In genomic region chr12:15911931-15912330, GRCh38 we compare ENCODE assay signal across 8 cellular contexts. TPM values are rescaled to one million over a fixed set of nuclear protein-coding genes. Genes with fewer than 3 reads are reported as not detected.
A peak's percentile ranks its signal among the peaks of the same experiment; 100 is the strongest.
DNase-seq lines count a peak whose midpoint lies in the region; ATAC-seq and TF ChIP-seq lines count a peak whose summit lies in the region.
"Not testable (repeated sequence)": the region's sequence is repeated elsewhere in the genome, so short reads cannot be mapped to it uniquely, and the experiment has no call there.

No MANE protein-coding gene starts in this region.

- H2AFZ ChIP-seq in trophoblast cell (ENCODE audit: insufficient read depth, low read length, poor library complexity) = not testable (repeated sequence)

- H3K27ac ChIP-seq in CD8-positive, alpha-beta memory T cell (ENCODE audit: low read depth, low read length); trophoblast cell (ENCODE audit: low read depth, low read length): not testable (repeated sequence)
- peak overlapping the region; percentile 93 to 95 for H3K27ac ChIP-seq in breast epithelium
- H3K27ac ChIP-seq in lower lobe of right lung = peak overlapping the region; percentile 96

- H3K9ac ChIP-seq in trophoblast cell (ENCODE audit: low read length) = not testable (repeated sequence)

- POLR2A ChIA-PET in CD8-positive, alpha-beta memory T cell (lab: Charles Lee) = interaction anchor here (1.1 to 1.8 kb wide), 2 partner anchors 22 to 29 kb away, joined by 3 to 12 read pairs; partner anchors contain the start of gene STRAP

- not testable (repeated sequence) for H3K9me3 Mint-ChIP-seq in CD8-positive, alpha-beta memory T cell; activated CD4-positive, alpha-beta T cell treated with anti-CD3 and anti-CD28 coated beads, Interleukin-2, amount 10 ng/mL, durations not matched to agents 24 days and 14 days; type B pancreatic cell

- not testable (repeated sequence) for H2AK5ac ChIP-seq in trophoblast cell (ENCODE audit: low read length)

- intact Hi-C loops in activated CD4-positive, alpha-beta T cell treated with anti-CD3 and anti-CD28 coated beads, Interleukin-2, amount 10 ng/mL, durations not matched to agents 24 days and 14 days (cut with micrococcal nuclease) = loop anchor here (1.0 kb wide), 1 partner anchor 30 kb away; the partner anchor contains the start of gene STRAP
- intact Hi-C loops in breast epithelium (cut with DNase I; ENCODE audit: low total_unique reads) = loop anchor here (5.0 kb wide), 1 partner anchor 945 kb away; no protein-coding TSS in a partner anchor
- intact Hi-C loops in lower lobe of right lung (cut with DNase I) = not testable (repeated sequence)

- TF ChIP-seq CTCF in breast epithelium (IDR thresholded peaks at IDR 0.05); fibroblast of the aortic adventitia (IDR thresholded peaks at IDR 0.05; ENCODE audit: insufficient read depth, low read length); lower lobe of right lung (IDR thresholded peaks at IDR 0.05); type B pancreatic cell (conservative IDR thresholded peaks at IDR 0.05): not testable (repeated sequence)

- not testable (repeated sequence) for H2BK120ac ChIP-seq in trophoblast cell (ENCODE audit: insufficient read depth, low read length, poor library complexity)

- H3K9me3 ChIP-seq in CD8-positive, alpha-beta memory T cell (ENCODE audit: low read length); MG63; breast epithelium; lower lobe of right lung; trophoblast cell (ENCODE audit: insufficient read depth, low read depth, low read length): not testable (repeated sequence)

- not testable (repeated sequence) for H2BK5ac ChIP-seq in trophoblast cell (ENCODE audit: low read depth, low read length, poor library complexity)

- H3K14ac ChIP-seq in trophoblast cell (ENCODE audit: low read length) = not testable (repeated sequence)

- H3K4me3 Mint-ChIP-seq in CD8-positive, alpha-beta memory T cell = peak overlapping the region; percentile 87 to 93 (median 89)
- H3K4me3 Mint-ChIP-seq in activated CD4-positive, alpha-beta T cell treated with anti-CD3 and anti-CD28 coated beads, Interleukin-2, amount 10 ng/mL, durations not matched to agents 24 days and 14 days = peak overlapping the region; percentile 84
- H3K4me3 Mint-ChIP-seq in type B pancreatic cell = peak overlapping the region; percentile 93

- not testable (repeated sequence) for H3K27me3 ChIP-seq in CD8-positive, alpha-beta memory T cell (ENCODE audit: insufficient read depth, low read length, poor library complexity, severe bottlenecking); MG63; breast epithelium; lower lobe of right lung (ENCODE audit: low read depth); trophoblast cell (ENCODE audit: insufficient read depth, low read length)

- not testable (repeated sequence) for TF ChIP-seq POLR2A in breast epithelium (IDR thresholded peaks at IDR 0.05)

- CTCF ChIA-PET in CD8-positive, alpha-beta memory T cell (lab: Charles Lee) = interaction anchor here (1.5 to 3.1 kb wide), 2 partner anchors 10 to 13 kb away, joined by 3 to 11 read pairs; no protein-coding TSS in a partner anchor

- not testable (repeated sequence) for H3K27me3 Mint-ChIP-seq in CD8-positive, alpha-beta memory T cell; activated CD4-positive, alpha-beta T cell treated with anti-CD3 and anti-CD28 coated beads, Interleukin-2, amount 10 ng/mL, durations not matched to agents 24 days and 14 days; type B pancreatic cell

- not testable (repeated sequence) for H3K36me3 ChIP-seq in CD8-positive, alpha-beta memory T cell (ENCODE audit: insufficient read depth, low read length); MG63; breast epithelium; lower lobe of right lung; trophoblast cell (ENCODE audit: control insufficient read depth in 1 of 2, insufficient read depth in 2 of 2, low read length in 2 of 2)

- H4K91ac ChIP-seq in trophoblast cell (ENCODE audit: low read depth, low read length) = not testable (repeated sequence)

- H3K18ac ChIP-seq in trophoblast cell (ENCODE audit: low read length) = not testable (repeated sequence)

- H3K27ac Mint-ChIP-seq in CD8-positive, alpha-beta memory T cell = peak overlapping the region; percentile 37 to 96 (median 84)
- H3K27ac Mint-ChIP-seq in activated CD4-positive, alpha-beta T cell treated with anti-CD3 and anti-CD28 coated beads, Interleukin-2, amount 10 ng/mL, durations not matched to agents 24 days and 14 days = peak overlapping the region; percentile 77
- peak overlapping the region; percentile 95 for H3K27ac Mint-ChIP-seq in type B pancreatic cell

- not testable (repeated sequence) for H3K79me1 ChIP-seq in trophoblast cell (ENCODE audit: low read length)

- H3K23ac ChIP-seq in trophoblast cell (ENCODE audit: low read length) = not testable (repeated sequence)

- not testable (repeated sequence) for H3K4ac ChIP-seq in trophoblast cell (ENCODE audit: low read depth, low read length)

- not testable (repeated sequence) for H3K79me2 ChIP-seq in trophoblast cell (ENCODE audit: control insufficient read depth, insufficient read depth, low read length, poor library complexity)

- DNase-seq in CD8-positive, alpha-beta memory T cell; MG63; activated CD4-positive, alpha-beta T cell treated with anti-CD3 and anti-CD28 coated beads, Interleukin-2, amount 10 ng/mL, durations not matched to agents 24 days and 14 days; breast epithelium (ENCODE audit: low spot score in 2 of 2); fibroblast of the aortic adventitia (ENCODE audit: low read depth); lower lobe of right lung; trophoblast cell; type B pancreatic cell (ENCODE audit: extremely low spot score, unreplicated experiment): not testable (repeated sequence)

- no CpG with 5 or more reads among the region's 5 CpGs for WGBS in trophoblast cell (ENCODE audit: extremely low coverage, insufficient coverage, insufficient read length)

- peaks cover 11 to 24% (median 22%) of the 10 kb centered on the region in 3 donors for H3K4me1 Mint-ChIP-seq in CD8-positive, alpha-beta memory T cell
- not testable (repeated sequence) for H3K4me1 Mint-ChIP-seq in activated CD4-positive, alpha-beta T cell treated with anti-CD3 and anti-CD28 coated beads, Interleukin-2, amount 10 ng/mL, durations not matched to agents 24 days and 14 days; type B pancreatic cell (ENCODE audit: unreplicated experiment)

- not testable (repeated sequence) for H4K8ac ChIP-seq in trophoblast cell (ENCODE audit: low read depth, low read length)

- H3K4me3 ChIP-seq in CD8-positive, alpha-beta memory T cell (ENCODE audit: low read length) = peak overlapping the region; percentile 51
- H3K4me3 ChIP-seq in MG63 (peak overlapping the region; percentile 94), breast epithelium (peak overlapping the region; percentile 71 to 76 (median 71)), fibroblast of the aortic adventitia (ENCODE audit: low read depth, low read length) (peak overlapping the region; percentile 80), lower lobe of right lung (peak overlapping the region; percentile 77)
- H3K4me3 ChIP-seq in trophoblast cell (ENCODE audit: low read depth, low read length) = not testable (repeated sequence)

- peak; percentile 59 to 73 for ATAC-seq in lower lobe of right lung

- H3K4me1 ChIP-seq in CD8-positive, alpha-beta memory T cell (ENCODE audit: insufficient read depth, low read length); breast epithelium; trophoblast cell (ENCODE audit: control insufficient read depth in 1 of 2, insufficient read depth in 2 of 2, low read length in 2 of 2): not testable (repeated sequence)
- peaks cover 14% of the 10 kb centered on the region for H3K4me1 ChIP-seq in lower lobe of right lung

- peak overlapping the region; percentile 87 for H3K4me2 ChIP-seq in trophoblast cell (ENCODE audit: low read length)

- not testable (repeated sequence) for H4K12ac ChIP-seq in trophoblast cell (ENCODE audit: low read depth, low read length)

- H2BK12ac ChIP-seq in trophoblast cell (ENCODE audit: low read length) = not testable (repeated sequence)

- not testable (repeated sequence) for H3K36me3 Mint-ChIP-seq in CD8-positive, alpha-beta memory T cell; activated CD4-positive, alpha-beta T cell treated with anti-CD3 and anti-CD28 coated beads, Interleukin-2, amount 10 ng/mL, durations not matched to agents 24 days and 14 days (ENCODE audit: low read depth); type B pancreatic cell

RNA-seq across cellular contexts. Expression of gene DERA, which starts 0.8 kb away (rescaled TPM):
- total RNA-seq in CD8-positive, alpha-beta memory T cell = 10 to 100 TPM; 25.2 to 26.6 TPM
- polyA plus RNA-seq in CD8-positive, alpha-beta memory T cell = 25.8 TPM
- 45.5 and 97.3 TPM in 2 replicates for total RNA-seq in MG63 (2014; rRNA removed; shearing (Covaris generic); ENCODE audit: low replicate concordance)
- 15.9 and 17.3 TPM in 2 replicates for total RNA-seq in activated CD4-positive, alpha-beta T cell treated with anti-CD3 and anti-CD28 coated beads, Interleukin-2, amount 10 ng/mL, durations not matched to agents 24 days and 14 days
- total RNA-seq in breast epithelium = 10 to 100 TPM; 28.8 to 51.7 (median 44.2) TPM
- total RNA-seq in fibroblast of the aortic adventitia (ENCODE audit: low replicate concordance) = 59.6 and 72.2 TPM in 2 replicates
- total RNA-seq in lower lobe of right lung = 44.0 TPM
- 31.0 and 32.1 TPM in 2 replicates for polyA plus RNA-seq in trophoblast cell (2013)
- 33.9 and 71.9 TPM in 2 replicates for total RNA-seq in type B pancreatic cell (ENCODE audit: low replicate concordance)

RNA-seq across cellular contexts. Expression of gene STRAP, which starts 29.7 kb away (rescaled TPM):
- 100 to 1,000 TPM; 179 to 185 TPM for total RNA-seq in CD8-positive, alpha-beta memory T cell
- polyA plus RNA-seq in CD8-positive, alpha-beta memory T cell = 112 TPM
- 261 and 422 TPM in 2 replicates for total RNA-seq in MG63 (2014; rRNA removed; shearing (Covaris generic); ENCODE audit: low replicate concordance)
- 162 and 166 TPM in 2 replicates for total RNA-seq in activated CD4-positive, alpha-beta T cell treated with anti-CD3 and anti-CD28 coated beads, Interleukin-2, amount 10 ng/mL, durations not matched to agents 24 days and 14 days
- total RNA-seq in breast epithelium (10 to 100 TPM; 50.1 to 60.0 (median 50.8) TPM), fibroblast of the aortic adventitia (ENCODE audit: low replicate concordance) (93.9 and 101 TPM in 2 replicates), lower lobe of right lung (65.4 TPM), type B pancreatic cell (ENCODE audit: low replicate concordance) (140 and 258 TPM in 2 replicates)
- 226 and 235 TPM in 2 replicates for polyA plus RNA-seq in trophoblast cell (2013)
